Comparison of ENCODE assay signal across 6 cellular contexts in the genomic region with DNA sequence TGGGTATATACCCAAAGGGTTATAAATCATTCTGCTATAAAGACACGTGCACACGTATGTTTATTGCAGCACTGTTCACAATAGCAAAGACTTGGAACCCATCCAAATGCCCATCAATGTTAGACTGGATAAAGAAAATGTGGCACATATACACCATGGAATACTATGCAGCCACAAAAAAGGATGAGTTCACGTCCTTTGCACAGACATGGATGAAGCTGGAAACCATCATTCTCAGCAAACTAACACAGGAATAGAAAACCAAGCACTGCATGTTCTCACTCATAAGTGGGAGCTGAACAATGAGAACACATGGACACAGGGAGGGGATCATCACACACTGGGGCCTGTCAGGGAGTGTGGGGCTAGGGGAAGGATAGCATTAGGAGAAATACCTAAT. TPM values are rescaled to one million over a fixed set of nuclear protein-coding genes. Genes with fewer than 3 reads are reported as not detected.
"Had no signal": no experiment of that assay in that cellular context is flagged by ENCODE, and none has a peak within 500 bp of the region (broad histone marks: within the 10 kb centered on the region; RNA-seq: fewer than 3 reads in every experiment).

No MANE protein-coding gene starts in this region.

RNA-seq across cellular contexts. Expression of a gene that starts 47.4 kb away (rescaled TPM):
- total RNA-seq: OCI-LY7, PC-3, PC-9, RPMI7951, SJCRH30 had no signal
- polyA plus RNA-seq: SK-N-SH had no signal
